Comparison of ENCODE assay signal across 15 cellular contexts in the genomic region with DNA sequence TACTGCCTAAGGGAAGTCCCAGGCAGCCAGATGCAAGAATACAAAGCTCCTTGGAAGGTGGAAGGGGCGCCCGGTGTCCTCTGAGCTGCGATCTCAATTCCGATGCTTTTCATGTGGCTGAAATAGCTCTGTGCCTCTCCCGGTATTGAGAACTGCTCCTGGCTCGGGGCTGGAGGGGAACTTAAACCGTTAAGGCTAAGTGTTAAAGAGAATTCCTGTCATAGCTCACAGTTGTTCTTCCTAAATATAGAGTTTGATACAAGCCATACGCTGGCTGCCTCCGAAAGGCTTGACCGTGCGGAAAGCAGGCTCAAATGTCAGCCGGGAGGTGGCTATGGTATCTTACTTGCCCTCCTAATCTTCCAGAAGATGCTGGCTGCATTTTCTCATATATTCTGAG. TPM values are rescaled to one million over a fixed set of nuclear protein-coding genes. Genes with fewer than 3 reads are reported as not detected.
"Had no signal": no experiment of that assay in that cellular context is flagged by ENCODE, and none has a peak within 500 bp of the region (broad histone marks: within the 10 kb centered on the region; RNA-seq: fewer than 3 reads in every experiment).

TSS of gene SMPX (minus strand) at position 157 of the 400 bp plus-strand sequence. CDS start 3,826 bp downstream, outside the sequence.

- H3K36me3 ChIP-seq: colonic mucosa, right lobe of liver, vagina had no signal

- H3K4me3 ChIP-seq: colonic mucosa, right lobe of liver, vagina had no signal

- H3K27ac ChIP-seq: colonic mucosa, right lobe of liver, vagina had no signal

- H3K9me3 ChIP-seq: colonic mucosa, right lobe of liver, vagina had no signal

- DNase-seq: activated CD4-positive, alpha-beta T cell treated with anti-CD3 and anti-CD28 coated beads for 48 hours; activated CD8-positive, alpha-beta memory T cell treated with anti-CD3 and anti-CD28 coated beads, Interleukin-2, amount 50 U/mL, for 48 hours; activated CD8-positive, alpha-beta T cell treated with anti-CD3 and anti-CD28 coated beads, Interleukin-2, amount 10 ng/mL, durations not matched to agents 7 days and 5 days; colonic mucosa; effector CD4-positive, alpha-beta T cell; immature natural killer cell; left colon; right lobe of liver; stimulated activated CD4-positive, alpha-beta T cell treated with anti-CD3 and anti-CD28 coated beads, Interleukin-4, amount 100 ng/mL, for 1 hour; stimulated activated CD8-positive, alpha-beta memory T cell treated with anti-CD3 and anti-CD28 coated beads, Interleukin-4, amount 100 ng/mL, for 48 hours; T-helper 17 cell had no signal

- H3K4me1 ChIP-seq: colonic mucosa, right lobe of liver, vagina had no signal

- ATAC-seq: activated CD8-positive, alpha-beta T cell treated with anti-CD3 and anti-CD28 coated beads, Interleukin-2, amount 10 ng/mL, durations not matched to agents 7 days and 5 days; left colon; SK-N-SH treated with all-trans-retinoic acid at 6 μM for 48 hours; T-helper 17 cell; WTC11 had no signal

- H3K27me3 ChIP-seq: right lobe of liver, vagina had no signal

RNA-seq across cellular contexts. Expression of gene SMPX, which starts in this region (rescaled TPM):
- total RNA-seq: activated CD8-positive, alpha-beta T cell treated with anti-CD3 and anti-CD28 coated beads, Interleukin-2, amount 10 ng/mL, durations not matched to agents 7 days and 5 days; astrocyte; T-helper 17 cell; vagina; WTC11 had no signal
- polyA plus RNA-seq: immature natural killer cell had no signal
